ENCODE assay signal across 8 cellular contexts in genomic region chr4:1683371-1683902, GRCh38. TPM values are rescaled to one million over a fixed set of nuclear protein-coding genes. Genes with fewer than 3 reads are reported as not detected.
DNase-seq lines count a peak whose midpoint lies in the region; ATAC-seq and TF ChIP-seq lines count a peak whose summit lies in the region.

No MANE protein-coding gene starts in this region.

- no peaks in the 10 kb centered on the region for H3K79me1 ChIP-seq in mesendoderm (ENCODE audit: low read length)

- no peak overlapping the region for H2BK5ac ChIP-seq in mesendoderm (ENCODE audit: low read length)

- H3K4me1 ChIP-seq in effector memory CD4-positive, alpha-beta T cell (ENCODE audit: control insufficient read depth, insufficient read depth, low read length, poor library complexity, severe bottlenecking) = peaks cover 4% of the 10 kb centered on the region
- H3K4me1 ChIP-seq in mesendoderm (ENCODE audit: control insufficient read depth, low read depth, low read length) (no peaks in the 10 kb centered on the region), testis (no peaks in the 10 kb centered on the region)

- H3K9me3 ChIP-seq in effector memory CD4-positive, alpha-beta T cell (ENCODE audit: control insufficient read depth, low read length) = no peaks in the 10 kb centered on the region
- H3K9me3 ChIP-seq in testis = no peaks in the 10 kb centered on the region

- intact Hi-C loops in testis (cut with DNase I; ENCODE audit: low total_unique reads) = no loop called here

- no peak overlapping the region for H2AK5ac ChIP-seq in mesendoderm (ENCODE audit: low read length)

- peak overlapping the region; percentile 93 for H3K56ac ChIP-seq in mesendoderm (ENCODE audit: low read length)

- no peaks in the 10 kb centered on the region for H3K79me2 ChIP-seq in mesendoderm (ENCODE audit: control insufficient read depth, insufficient read depth, low read length)

- peak overlapping the region; percentile 51 for H3K4me3 ChIP-seq in effector memory CD4-positive, alpha-beta T cell (ENCODE audit: insufficient read depth, low read depth, low read length, poor library complexity, severe bottlenecking)
- H3K4me3 ChIP-seq in mesendoderm (ENCODE audit: low read length) = no peak overlapping the region
- peak overlapping the region; percentile 59 to 71 for H3K4me3 ChIP-seq in testis

- H3K23ac ChIP-seq in mesendoderm (ENCODE audit: low read length) = no peak overlapping the region

- no peak overlapping the region for H2BK120ac ChIP-seq in mesendoderm (ENCODE audit: low read depth, low read length)

- H4K8ac ChIP-seq in mesendoderm (ENCODE audit: low read depth, low read length) = no peak overlapping the region

- TF ChIP-seq POLR2A in testis (IDR thresholded peaks at IDR 0.05) = no peak

- ATAC-seq in HG02870 (IDR thresholded peaks at IDR 0.05; ENCODE audit: unreplicated experiment) (peak; percentile 19), GM18858 (IDR thresholded peaks at IDR 0.05; ENCODE audit: unreplicated experiment) (no peak)

- H3K9ac ChIP-seq in mesendoderm (ENCODE audit: low read length) = peak overlapping the region; percentile 72

- no CpG with 5 or more reads among the region's 30 CpGs for WGBS in mesendoderm (ENCODE audit: extremely low coverage, insufficient coverage, low lambda C conversion rate)
- WGBS in testis, 2 donors = 1 to 2% methylated on average over 22 to 30 of the region's 30 CpGs

- peak overlapping the region; percentile 26 for H3K27ac ChIP-seq in effector memory CD4-positive, alpha-beta T cell (ENCODE audit: insufficient read depth, low read length, poor library complexity, severe bottlenecking)
- H3K27ac ChIP-seq in mesendoderm (ENCODE audit: low read depth, low read length) (no peak overlapping the region), testis (peak overlapping the region; percentile 46 to 87)

- H3K18ac ChIP-seq in mesendoderm (ENCODE audit: low read length) = peak overlapping the region; percentile 20

- H4K5ac ChIP-seq in mesendoderm (ENCODE audit: low read length) = no peak overlapping the region

- H3K27me3 ChIP-seq in effector memory CD4-positive, alpha-beta T cell (replicated peaks; ENCODE audit: control insufficient read depth, insufficient read depth, low read length, poor library complexity, severe bottlenecking) = no peaks in the 10 kb centered on the region
- H3K27me3 ChIP-seq in mesendoderm (ENCODE audit: insufficient read depth, low read length, poor library complexity) (peaks cover 9% of the 10 kb centered on the region), testis (no peaks in the 10 kb centered on the region)

- no peak overlapping the region for H2BK15ac ChIP-seq in mesendoderm (replicated peaks; ENCODE audit: low read depth)

- peak overlapping the region; percentile 62 for H3K4me2 ChIP-seq in mesendoderm (ENCODE audit: low read length)

- DNase-seq in GM03348 (ENCODE audit: low spot score) (peak; percentile 76), T-helper 1 cell (peak in 3 of 5 donors; percentile 15 to 23 (median 18)), mesendoderm (peak; percentile 55), testis (peak; percentile 60), SHP77 treated with DMSO at 0.1 percent for 48 hours (lab: John Stamatoyannopoulos, UW) (no peak)
- DNase-seq in effector memory CD4-positive, alpha-beta T cell = peak in 2 of 3 donors; percentile 8 to 17

- no peak overlapping the region for H3K4ac ChIP-seq in mesendoderm (ENCODE audit: low read depth, low read length)

- TF ChIP-seq CTCF in testis (IDR thresholded peaks at IDR 0.05) = no peak

- no peaks in the 10 kb centered on the region for H3K36me3 ChIP-seq in effector memory CD4-positive, alpha-beta T cell (ENCODE audit: control insufficient read depth, insufficient read depth, low read length)
- no peaks in the 10 kb centered on the region for H3K36me3 ChIP-seq in mesendoderm (ENCODE audit: control insufficient read depth, insufficient read depth, low read length)
- no peaks in the 10 kb centered on the region for H3K36me3 ChIP-seq in testis (ENCODE audit: low read depth, missing control alignments)

RNA-seq across cellular contexts. Expression of gene FAM53A, which starts 0.7 kb away (rescaled TPM):
- polyA plus RNA-seq in mesendoderm (2013, experiment 1 of 2) = 0.20 TPM
- 0.50 TPM for polyA plus RNA-seq in mesendoderm (2013, experiment 2 of 2)
- total RNA-seq in testis = 10 to 100 TPM; 41.3 to 60.8 TPM
- polyA plus RNA-seq in testis (ENCODE audit: insufficient read depth, low read depth, low replicate concordance) = 24.2 TPM

RNA-seq across cellular contexts. Expression of gene SLBP, which starts 28.7 kb away (rescaled TPM):
- polyA plus RNA-seq in mesendoderm (2013, experiment 1 of 2) = 43.5 TPM
- 43.0 TPM for polyA plus RNA-seq in mesendoderm (2013, experiment 2 of 2)
- total RNA-seq in testis = 100 to 1,000 TPM; 137 to 173 TPM
- 118 TPM for polyA plus RNA-seq in testis (ENCODE audit: insufficient read depth, low read depth, low replicate concordance)

RNA-seq across cellular contexts. Expression of gene TMEM129, which starts 37.7 kb away (rescaled TPM):
- 10.9 TPM for polyA plus RNA-seq in mesendoderm (2013, experiment 1 of 2)
- polyA plus RNA-seq in mesendoderm (2013, experiment 2 of 2) = 10.7 TPM
- 10 to 100 TPM; 76.1 to 76.4 TPM for total RNA-seq in testis
- polyA plus RNA-seq in testis (ENCODE audit: insufficient read depth, low read depth, low replicate concordance) = 34.0 TPM

RNA-seq across cellular contexts. Expression of gene TACC3, which starts 37.9 kb away (rescaled TPM):
- 125 TPM for polyA plus RNA-seq in mesendoderm (2013, experiment 1 of 2)
- 122 TPM for polyA plus RNA-seq in mesendoderm (2013, experiment 2 of 2)
- total RNA-seq in testis = 100 to 1,000 TPM in 1 of 2 donors, 10 to 100 TPM in 1; 82.9 to 112 TPM
- 158 TPM for polyA plus RNA-seq in testis (ENCODE audit: insufficient read depth, low read depth, low replicate concordance)
